In the genomic region with DNA sequence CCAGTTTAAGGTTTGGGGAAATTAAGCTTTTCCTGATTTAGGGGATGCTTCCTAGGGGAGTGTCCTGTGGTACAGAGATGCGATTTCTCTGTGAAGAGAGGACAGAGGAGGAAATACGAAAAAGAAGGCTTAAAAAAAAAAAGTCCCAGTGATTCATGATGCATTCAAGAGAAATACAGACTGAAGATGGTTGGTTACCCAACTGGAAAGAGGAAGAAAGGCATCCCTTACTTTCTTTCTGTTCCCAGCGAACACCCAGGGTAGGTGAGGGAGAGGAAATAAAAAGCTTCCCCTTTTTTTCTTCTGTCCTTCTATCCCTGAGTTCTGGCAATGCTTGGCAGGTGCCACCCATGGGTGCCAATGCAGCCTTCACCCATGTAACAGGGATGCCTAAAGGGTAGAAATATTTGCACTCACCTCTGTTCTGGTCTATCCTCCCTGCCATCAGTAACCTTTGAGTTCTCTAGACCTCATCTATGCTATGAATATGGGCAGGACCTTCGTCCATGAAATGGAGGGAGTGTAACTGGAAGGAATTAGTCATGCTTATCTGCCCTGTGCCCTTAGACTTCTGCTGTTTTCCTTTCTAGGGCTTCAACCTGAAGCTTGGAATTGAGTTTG, we compare ENCODE assay signal across 22 cellular contexts.
DNase-seq lines count a peak whose midpoint lies in the region; ATAC-seq lines count a peak whose summit lies in the region.
"Had no signal": no experiment of that assay in that cellular context is flagged by ENCODE, and none has a peak within 500 bp of the region (broad histone marks: within the 10 kb centered on the region; RNA-seq: fewer than 3 reads in every experiment).

No MANE protein-coding gene starts in this region.

- H4K20me1 ChIP-seq in BLaER1 = no peaks in the 10 kb centered on the region

- no peaks in the 10 kb centered on the region for H3K27me3 ChIP-seq in BLaER1
- H3K27me3 ChIP-seq: esophagus squamous epithelium, left lung, thyroid gland had no signal

- H3K9me3 ChIP-seq in BLaER1 = peaks cover 13% of the 10 kb centered on the region; the same call in 1 of the 2 replicates
- H3K9me3 ChIP-seq: esophagus squamous epithelium, thyroid gland had no signal

- H3K27ac ChIP-seq in BLaER1 = no peak overlapping the region
- H3K27ac ChIP-seq: esophagus squamous epithelium, left lung, thyroid gland had no signal

- H3K36me3 ChIP-seq in BLaER1 = no peaks in the 10 kb centered on the region
- H3K36me3 ChIP-seq: esophagus squamous epithelium, left lung, thyroid gland had no signal

- peak; percentile 76 for DNase-seq in MV-4-11 (lab: John Stamatoyannopoulos, UW)
- no peak for DNase-seq in middle frontal gyrus (ENCODE audit: extremely low spot score, low spot score)
- DNase-seq in OCI-M2 (lab: John Stamatoyannopoulos, UW; ENCODE audit: unreplicated experiment) = no peak
- DNase-seq in NCI-H2171 treated with DMSO at 0.1 percent for 48 hours (lab: John Stamatoyannopoulos, UW) = no peak
- no peak for DNase-seq in NCI-H146 treated with DMSO at 0.1 percent for 48 hours (lab: John Stamatoyannopoulos, UW; ENCODE audit: unreplicated experiment)
- DNase-seq: activated CD4-positive, alpha-beta memory T cell treated with anti-CD3 and anti-CD28 coated beads, Interleukin-2, amount 10 ng/mL, durations not matched to agents 7 days and 5 days; activated naive CD4-positive, alpha-beta T cell treated with anti-CD3 and anti-CD28 coated beads, Interleukin-2, amount 10 ng/mL, durations not matched to agents 7 days and 5 days; activated T-cell treated with anti-CD3 and anti-CD28 coated beads, Interleukin-2, amount 50 U/mL, for 24 hours; CD4-positive, CD25-positive, alpha-beta regulatory T cell; effector memory CD4-positive, alpha-beta T cell; esophagus squamous epithelium; left lung; NCI-H187 treated with DMSO at 0.1 percent for 48 hours; NCI-H446; NK-92 treated with Interleukin-12 subunit alpha and Interleukin-12 subunit beta, amount 100 ng/mL, for 24 hours; nucleus accumbens; retina; T-helper 1 cell; thyroid gland had no signal

- H3K4me1 ChIP-seq in BLaER1 = peaks cover 20% of the 10 kb centered on the region
- H3K4me1 ChIP-seq: esophagus squamous epithelium, left lung, thyroid gland had no signal

- no peak overlapping the region for H3K4me3 ChIP-seq in BLaER1
- H3K4me3 ChIP-seq: esophagus squamous epithelium, left lung, thyroid gland had no signal

- peak; percentile 65 for ATAC-seq in GM18907 (IDR thresholded peaks at IDR 0.05; ENCODE audit: unreplicated experiment)
- ATAC-seq in HG02763 (IDR thresholded peaks at IDR 0.05; ENCODE audit: unreplicated experiment) = peak; percentile 81
- ATAC-seq: left lung had no signal

- peak overlapping the region; percentile 60 for H3K4me2 ChIP-seq in BLaER1

- no peak overlapping the region for H3K9ac ChIP-seq in BLaER1
